In the genomic region with DNA sequence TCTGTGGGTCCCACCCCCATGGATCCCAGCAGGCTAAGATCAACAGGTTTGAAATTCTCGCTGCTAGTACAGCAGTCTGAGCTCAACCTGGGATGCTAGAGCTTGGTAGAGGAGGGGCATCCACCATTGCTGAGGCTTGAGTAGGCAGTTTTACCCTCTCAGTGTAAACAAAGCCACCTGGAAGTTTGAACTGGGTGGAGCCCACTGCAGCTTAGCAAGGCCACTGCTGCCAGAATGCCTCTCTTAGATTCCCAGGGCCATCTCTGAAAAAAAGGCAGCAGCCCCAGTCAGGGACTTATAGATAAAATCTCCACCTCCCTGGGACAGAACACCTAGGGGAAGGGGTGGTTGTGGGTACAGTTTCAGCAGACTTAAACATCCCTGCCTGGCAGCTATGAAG, we compare ENCODE assay signal across 26 cellular contexts.
"Had no signal": no experiment of that assay in that cellular context is flagged by ENCODE, and none has a peak within 500 bp of the region (broad histone marks: within the 10 kb centered on the region; RNA-seq: fewer than 3 reads in every experiment).

No MANE protein-coding gene starts in this region.

- H3K4me1 ChIP-seq: heart right ventricle, left lung, right lobe of liver, stomach, suprapubic skin, tibial nerve had no signal

- H3K36me3 Mint-ChIP-seq: brain; naive B cell; stimulated activated memory B cell treated with anti-CD40 and anti-IgM and Interleukin-4, amounts not matched to agents 10 μg/mL and 1 μg/mL and 100 μg/mL, for 72 hours had no signal

- H3K4me3 ChIP-seq: heart right ventricle, left lung, lung, right lobe of liver, skin epidermis, stomach, suprapubic skin, tibial nerve had no signal

- H3K27me3 ChIP-seq: heart right ventricle, left lung, right lobe of liver, stomach, suprapubic skin, tibial nerve had no signal

- H3K27ac Mint-ChIP-seq: activated B cell treated with CpG ODN at 0.5 μM for 24 hours; activated CD4-positive, alpha-beta T cell treated with anti-CD3 and anti-CD28 coated beads for 36 hours; activated naive CD4-positive, alpha-beta T cell treated with anti-CD3 and anti-CD28 coated beads, Interleukin-2, amount 50 U/mL, for 72 hours; activated T-cell treated with anti-CD3 and anti-CD28 coated beads, Interleukin-2, amount 50 U/mL, for 24 hours; activated T-helper 17 cell treated with anti-CD3 and anti-CD28 coated beads, Interleukin-2, amount 50 U/mL, for 72 hours; brain; dendritic cell treated with granulocyte-macrophage colony-stimulating factor and Interleukin-4, amounts not matched to agents 40 ng/mL and 50 ng/mL, for 4 days; naive B cell; stimulated activated memory B cell treated with anti-CD40 and anti-IgM and Interleukin-4, amounts not matched to agents 10 μg/mL and 1 μg/mL and 100 μg/mL, for 72 hours had no signal

- H3K4me1 Mint-ChIP-seq: activated B cell treated with CpG ODN at 0.5 μM for 24 hours; activated CD4-positive, alpha-beta T cell treated with anti-CD3 and anti-CD28 coated beads for 36 hours; activated T-helper 17 cell treated with anti-CD3 and anti-CD28 coated beads, Interleukin-2, amount 50 U/mL, for 72 hours; brain; naive B cell; stimulated activated memory B cell treated with anti-CD40 and anti-IgM and Interleukin-4, amounts not matched to agents 10 μg/mL and 1 μg/mL and 100 μg/mL, for 72 hours had no signal

- H3K4me3 Mint-ChIP-seq: activated B cell treated with CpG ODN at 0.5 μM for 24 hours; activated CD4-positive, alpha-beta T cell treated with anti-CD3 and anti-CD28 coated beads for 36 hours; activated T-cell treated with anti-CD3 and anti-CD28 coated beads, Interleukin-2, amount 50 U/mL, for 24 hours; activated T-helper 17 cell treated with anti-CD3 and anti-CD28 coated beads, Interleukin-2, amount 50 U/mL, for 72 hours; brain; dendritic cell treated with granulocyte-macrophage colony-stimulating factor and Interleukin-4, amounts not matched to agents 40 ng/mL and 50 ng/mL, for 4 days; naive B cell; stimulated activated memory B cell treated with anti-CD40 and anti-IgM and Interleukin-4, amounts not matched to agents 10 μg/mL and 1 μg/mL and 100 μg/mL, for 72 hours had no signal

- H3K27ac ChIP-seq: heart right ventricle, left lung, right lobe of liver, skin epidermis, stomach, suprapubic skin, tibial nerve had no signal

- H3K27me3 Mint-ChIP-seq: activated B cell treated with CpG ODN at 0.5 μM for 24 hours; activated CD4-positive, alpha-beta T cell treated with anti-CD3 and anti-CD28 coated beads for 36 hours; activated T-cell treated with anti-CD3 and anti-CD28 coated beads, Interleukin-2, amount 50 U/mL, for 24 hours; activated T-helper 17 cell treated with anti-CD3 and anti-CD28 coated beads, Interleukin-2, amount 50 U/mL, for 72 hours; dendritic cell treated with granulocyte-macrophage colony-stimulating factor and Interleukin-4, amounts not matched to agents 40 ng/mL and 50 ng/mL, for 4 days; stimulated activated memory B cell treated with anti-CD40 and anti-IgM and Interleukin-4, amounts not matched to agents 10 μg/mL and 1 μg/mL and 100 μg/mL, for 72 hours had no signal

- H3K9me3 Mint-ChIP-seq: activated T-cell treated with anti-CD3 and anti-CD28 coated beads, Interleukin-2, amount 50 U/mL, for 24 hours; activated T-helper 17 cell treated with anti-CD3 and anti-CD28 coated beads, Interleukin-2, amount 50 U/mL, for 72 hours; brain; dendritic cell treated with granulocyte-macrophage colony-stimulating factor and Interleukin-4, amounts not matched to agents 40 ng/mL and 50 ng/mL, for 4 days had no signal

- H3K36me3 ChIP-seq: heart right ventricle, left lung, right lobe of liver, stomach, suprapubic skin, tibial nerve had no signal

- H3K9me3 ChIP-seq: right lobe of liver, stomach, suprapubic skin, tibial nerve had no signal

- DNase-seq: activated B cell treated with CpG ODN at 0.5 μM for 24 hours; activated CD4-positive, alpha-beta T cell treated with anti-CD3 and anti-CD28 coated beads for 36 hours; activated CD4-positive, alpha-beta T cell treated with anti-CD3 and anti-CD28 coated beads, Interleukin-2, amount 50 U/mL, for 4 hours; activated CD8-positive, alpha-beta memory T cell treated with anti-CD3 and anti-CD28 coated beads for 24 hours; activated CD8-positive, alpha-beta memory T cell treated with anti-CD3 and anti-CD28 coated beads, Interleukin-2, amount 50 U/mL, for 4 hours; activated T-cell treated with anti-CD3 and anti-CD28 coated beads, Interleukin-2, amount 50 U/mL, for 24 hours; aorta; effector CD4-positive, alpha-beta T cell; erythroblast; foreskin fibroblast; heart right ventricle; naive B cell; occipital lobe; right lobe of liver; stimulated activated CD4-positive, alpha-beta T cell treated with anti-CD3 and anti-CD28 coated beads, Interleukin-2, amount 100 ng/mL, for 24 hours; stomach had no signal

- ATAC-seq: activated CD4-positive, alpha-beta T cell treated with anti-CD3 and anti-CD28 coated beads for 36 hours; activated naive CD4-positive, alpha-beta T cell treated with anti-CD3 and anti-CD28 coated beads, Interleukin-2, amount 50 U/mL, for 72 hours; activated T-helper 17 cell treated with anti-CD3 and anti-CD28 coated beads, Interleukin-2, amount 50 U/mL, for 72 hours; heart right ventricle; left lung; right lobe of liver; stimulated activated memory B cell treated with anti-CD40 and anti-IgM and Interleukin-4, amounts not matched to agents 10 μg/mL and 1 μg/mL and 100 μg/mL, for 72 hours had no signal
